ENCODE assay signal across 2 cellular contexts in the genomic region with DNA sequence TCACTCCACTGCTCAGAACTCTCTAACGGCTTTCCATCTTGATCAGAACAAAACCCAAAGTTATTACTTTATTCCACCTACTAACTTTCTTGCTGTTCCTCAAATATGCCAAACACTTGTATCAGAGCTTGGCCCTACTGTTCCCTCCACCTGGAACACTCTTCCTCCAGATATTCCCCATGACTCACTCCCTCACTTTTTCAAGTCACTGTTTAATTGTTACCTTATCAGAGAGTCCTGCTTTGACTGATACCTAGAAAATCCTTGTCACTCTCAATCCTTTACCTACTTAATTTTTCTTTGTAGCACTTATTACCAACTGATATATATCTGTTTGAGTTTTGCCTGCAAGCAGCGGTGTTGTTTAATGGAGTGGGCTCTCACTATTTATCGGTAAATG.
TF ChIP-seq lines count a peak whose summit lies in the region.

No MANE protein-coding gene starts in this region.

TF ChIP-seq in HCT116, 20 proteins besides CTCF, POLR2A, EP300 and RAD21:
- TF ChIP-seq SRF (IDR thresholded peaks at IDR 0.05; ENCODE audit: low read depth) (no peak), YY1 (IDR thresholded peaks at IDR 0.05; ENCODE audit: extremely low read depth, insufficient replicate concordance, low read depth, low read length) (no peak)

TF ChIP-seq in K562, 482 proteins besides CTCF, POLR2A, EP300 and RAD21:
- TF ChIP-seq DACH1 (IDR thresholded peaks at IDR 0.05; ENCODE audit: partially characterized antibody) (peak; percentile 45), SOX6 (IDR thresholded peaks at IDR 0.05) (0 out of 2 replicates have a peak, but pooled peaks have one; percentile 27), ZNF699 (CRISPR knock-in tag; IDR thresholded peaks at IDR 0.05; ENCODE audit: insufficient replicate concordance) (no peak), CBFA2T3 (IDR thresholded peaks at IDR 0.05) (peak; percentile 66), SMARCA4 (IDR thresholded peaks at IDR 0.05) (0 out of 2 replicates have a peak, but pooled peaks have one; percentile 27), SMARCB1 (IDR thresholded peaks at IDR 0.05; ENCODE audit: insufficient read length, low read depth) (no peak), DPF2 (IDR thresholded peaks at IDR 0.05) (peak; percentile 25; the same call in 1 of the 2 replicates), JUND (IDR thresholded peaks at IDR 0.05; ENCODE audit: borderline replicate concordance, low read depth, low read length) (peak; percentile 42; the same call in 1 of the 2 replicates), JUND (tag; IDR thresholded peaks at IDR 0.05; ENCODE audit: borderline replicate concordance, low read depth, low read length) (peak; percentile 18; the same call in 1 of the 3 replicates), KDM4B (IDR thresholded peaks at IDR 0.05; ENCODE audit: borderline replicate concordance in 2 of 2, low read depth in 1 of 2) (no peak), FOSL1 (tag; conservative IDR thresholded peaks at IDR 0.05) (peak; percentile 63), KDM1A (IDR thresholded peaks at IDR 0.05) (peak; percentile 55 to 63), ARID1B (IDR thresholded peaks at IDR 0.05) (peak; percentile 44; the same call in 1 of the 2 replicates), CBFA2T2 (conservative IDR thresholded peaks at IDR 0.05) (peak; percentile 37; the same call in 1 of the 2 replicates)
